14 cellular contexts compared by ENCODE assay signal in the genomic region with DNA sequence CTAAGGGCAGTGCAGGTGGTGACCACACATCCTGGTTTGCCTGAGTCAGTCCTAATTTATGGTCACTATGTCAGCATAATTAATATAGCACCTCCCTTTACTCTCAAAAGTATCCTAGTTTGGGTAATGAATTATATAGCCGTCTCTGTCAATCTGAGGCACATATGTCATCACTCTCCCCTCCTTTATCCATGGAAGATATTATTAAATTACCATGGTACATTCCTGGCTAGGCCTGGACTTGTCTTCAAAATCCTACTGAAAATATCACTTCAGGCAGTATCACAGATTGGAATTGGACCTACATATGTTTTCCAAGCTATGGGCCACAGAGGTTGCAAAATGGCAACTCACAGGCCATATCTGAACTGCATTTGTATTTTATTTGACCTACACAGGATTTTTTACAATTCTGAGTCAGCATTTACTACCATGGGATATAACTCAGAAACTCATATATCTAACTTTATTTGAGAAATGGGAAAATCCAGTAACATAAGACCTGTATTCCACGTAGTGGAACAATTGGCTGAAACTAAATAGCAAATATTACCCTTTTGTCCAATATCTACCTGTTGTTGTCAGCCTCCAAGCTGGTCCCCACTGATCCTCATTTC.
DNase-seq lines count a peak whose midpoint lies in the region; ATAC-seq and TF ChIP-seq lines count a peak whose summit lies in the region.
"Had no signal": no experiment of that assay in that cellular context is flagged by ENCODE, and none has a peak within 500 bp of the region (broad histone marks: within the 10 kb centered on the region; RNA-seq: fewer than 3 reads in every experiment).

No MANE protein-coding gene starts in this region.

- TF ChIP-seq EP300 in esophagus muscularis mucosa (IDR thresholded peaks at IDR 0.05) = no peak

- H3K4me1 Mint-ChIP-seq in natural killer cell = peaks cover 76 to 79% of the 10 kb centered on the region in 2 donors
- H3K4me1 Mint-ChIP-seq: CD14-positive monocyte had no signal

- H3K9me3 ChIP-seq in HEK293 (ENCODE audit: control insufficient read depth, insufficient read depth, low read depth, low read length) = no peaks in the 10 kb centered on the region
- peaks cover 7% of the 10 kb centered on the region; the same call in 1 of the 2 replicates for H3K9me3 ChIP-seq in Panc1 (ENCODE audit: control insufficient read depth, insufficient read depth, low read depth, low read length)
- H3K9me3 ChIP-seq in esophagus muscularis mucosa = no peaks in the 10 kb centered on the region
- peaks cover 14% of the 10 kb centered on the region for H3K9me3 ChIP-seq in left ventricle myocardium inferior (replicated peaks)
- H3K9me3 ChIP-seq: HAP-1 had no signal

- H3K36me3 ChIP-seq in HEK293 (ENCODE audit: control insufficient read depth in 2 of 2, insufficient read depth in 1 of 2, low read length in 2 of 2) = no peaks in the 10 kb centered on the region
- no peaks in the 10 kb centered on the region for H3K36me3 ChIP-seq in Panc1 (ENCODE audit: control insufficient read depth, insufficient read depth, low read length)
- H3K36me3 ChIP-seq in esophagus muscularis mucosa = no peaks in the 10 kb centered on the region
- H3K36me3 ChIP-seq in left ventricle myocardium inferior = peaks cover 4% of the 10 kb centered on the region
- H3K36me3 ChIP-seq: HAP-1 had no signal

- H3K36me3 Mint-ChIP-seq in natural killer cell = peaks cover 41% of the 10 kb centered on the region
- H3K36me3 Mint-ChIP-seq: CD8-positive, alpha-beta T cell had no signal

- H3K27ac Mint-ChIP-seq in natural killer cell = peak overlapping the region; percentile 69 to 75
- H3K27ac Mint-ChIP-seq: CD14-positive monocyte; CD8-positive, alpha-beta T cell; HFFc6 had no signal

- no peaks in the 10 kb centered on the region for H3K9me3 Mint-ChIP-seq in natural killer cell

- no peak overlapping the region for H3K4me3 ChIP-seq in HEK293 (ENCODE audit: low read depth, low read length)
- H3K4me3 ChIP-seq in Panc1 (ENCODE audit: low read depth in 2 of 2, low read length in 2 of 2) = no peak overlapping the region
- H3K4me3 ChIP-seq in epithelial cell of esophagus (ENCODE audit: low read length) = no peak overlapping the region
- no peak overlapping the region for H3K4me3 ChIP-seq in esophagus muscularis mucosa
- H3K4me3 ChIP-seq in left ventricle myocardium inferior = no peak overlapping the region
- H3K4me3 ChIP-seq: HAP-1 had no signal

- no peaks in the 10 kb centered on the region for H3K27me3 Mint-ChIP-seq in natural killer cell (ENCODE audit: low read depth in 2 of 2)

- H3K27me3 ChIP-seq in Panc1 (ENCODE audit: control insufficient read depth, insufficient read depth, low read length) (no peaks in the 10 kb centered on the region), esophagus muscularis mucosa (no peaks in the 10 kb centered on the region), left ventricle myocardium inferior (ENCODE audit: low read depth) (no peaks in the 10 kb centered on the region)

- no TSS peak for BruUV-seq in Panc1 (replicated peaks; lab: Mats Ljungman, UMichigan)

- TF ChIP-seq CTCF in HEK293 (tag by site-specific recombination; IDR thresholded peaks at IDR 0.05) (no peak), Panc1 (IDR thresholded peaks at IDR 0.05) (no peak), epithelial cell of esophagus (IDR thresholded peaks at IDR 0.05; ENCODE audit: insufficient read depth, low read depth, low read length, missing control alignments) (no peak), natural killer cell (IDR thresholded peaks at IDR 0.05) (no peak), esophagus muscularis mucosa (IDR thresholded peaks at IDR 0.05) (no peak), left ventricle myocardium inferior (IDR thresholded peaks at IDR 0.05; ENCODE audit: borderline replicate concordance) (no peak)

- H3K27ac ChIP-seq in HEK293 (ENCODE audit: extremely low read depth, low read depth, low read length) = no peak overlapping the region
- H3K27ac ChIP-seq in Panc1 (ENCODE audit: low read length) = peak overlapping the region; percentile 95
- no peak overlapping the region for H3K27ac ChIP-seq in esophagus muscularis mucosa (replicated peaks in 1 of 4)
- H3K27ac ChIP-seq in left ventricle myocardium inferior (replicated peaks) = no peak overlapping the region

- POLR2A ChIA-PET in HEK293 (lab: Yijun Ruan, JAX) = no interaction called here
- POLR2A ChIA-PET in Panc1 (lab: Charles Lee) = no interaction called here

- TF ChIP-seq POLR2A in esophagus muscularis mucosa (IDR thresholded peaks at IDR 0.05; ENCODE audit: low read depth) = no peak

- 98% methylated on average over 2 of the region's 2 CpGs for WGBS in esophagus muscularis mucosa

- ATAC-seq in Panc1 (no peak), natural killer cell (no peak)
- ATAC-seq: CD8-positive, alpha-beta T cell had no signal

- in situ Hi-C loops in Panc1 (cut with HindIII; ENCODE audit: low pct_unique_long_range_greater_than_20kb, low sequenced_read_pairs) = no loop called here

- no peak for DNase-seq in Panc1 (ENCODE audit: low read depth, low spot score)
- peak; percentile 46 for DNase-seq in epithelial cell of esophagus (ENCODE audit: low read depth)
- no peak for DNase-seq in natural killer cell
- DNase-seq in esophagus muscularis mucosa (ENCODE audit: extremely low spot score) = no peak
- DNase-seq in left ventricle myocardium inferior = no peak
- no peak for DNase-seq in HT-29 (ENCODE audit: low spot score)
- DNase-seq: CD8-positive, alpha-beta T cell; COR-L47; DND-41; GDM1; HFFc6 had no signal

- H3K4me3 Mint-ChIP-seq in natural killer cell = no peak overlapping the region
- H3K4me3 Mint-ChIP-seq: CD14-positive monocyte; CD8-positive, alpha-beta T cell; HFFc6 had no signal

- CTCF ChIA-PET in HEK293 (lab: Yijun Ruan, JAX) (interaction anchor here (1.7 kb wide), 1 partner anchor 14 kb away, joined by 4 read pairs; no protein-coding TSS in a partner anchor), Panc1 (lab: Charles Lee) (no interaction called here)

- no peaks in the 10 kb centered on the region for H3K4me1 ChIP-seq in HEK293 (ENCODE audit: control insufficient read depth, insufficient read depth, low read length)
- H3K4me1 ChIP-seq in Panc1 (ENCODE audit: control insufficient read depth, insufficient read depth, low read length) = peaks cover 20% of the 10 kb centered on the region
- no peaks in the 10 kb centered on the region for H3K4me1 ChIP-seq in esophagus muscularis mucosa
- H3K4me1 ChIP-seq in left ventricle myocardium inferior = no peaks in the 10 kb centered on the region

- intact Hi-C loops in Panc1 (cut with micrococcal nuclease; ENCODE audit: unreplicated experiment) (no loop called here), natural killer cell (cut with micrococcal nuclease) (no loop called here), esophagus muscularis mucosa (cut with DNase I) (no loop called here), left ventricle myocardium inferior (cut with micrococcal nuclease) (no loop called here)

TF ChIP-seq in HEK293, 187 proteins besides CTCF, POLR2A, EP300 and RAD21:
- TF ChIP-seq, protein P1, sequence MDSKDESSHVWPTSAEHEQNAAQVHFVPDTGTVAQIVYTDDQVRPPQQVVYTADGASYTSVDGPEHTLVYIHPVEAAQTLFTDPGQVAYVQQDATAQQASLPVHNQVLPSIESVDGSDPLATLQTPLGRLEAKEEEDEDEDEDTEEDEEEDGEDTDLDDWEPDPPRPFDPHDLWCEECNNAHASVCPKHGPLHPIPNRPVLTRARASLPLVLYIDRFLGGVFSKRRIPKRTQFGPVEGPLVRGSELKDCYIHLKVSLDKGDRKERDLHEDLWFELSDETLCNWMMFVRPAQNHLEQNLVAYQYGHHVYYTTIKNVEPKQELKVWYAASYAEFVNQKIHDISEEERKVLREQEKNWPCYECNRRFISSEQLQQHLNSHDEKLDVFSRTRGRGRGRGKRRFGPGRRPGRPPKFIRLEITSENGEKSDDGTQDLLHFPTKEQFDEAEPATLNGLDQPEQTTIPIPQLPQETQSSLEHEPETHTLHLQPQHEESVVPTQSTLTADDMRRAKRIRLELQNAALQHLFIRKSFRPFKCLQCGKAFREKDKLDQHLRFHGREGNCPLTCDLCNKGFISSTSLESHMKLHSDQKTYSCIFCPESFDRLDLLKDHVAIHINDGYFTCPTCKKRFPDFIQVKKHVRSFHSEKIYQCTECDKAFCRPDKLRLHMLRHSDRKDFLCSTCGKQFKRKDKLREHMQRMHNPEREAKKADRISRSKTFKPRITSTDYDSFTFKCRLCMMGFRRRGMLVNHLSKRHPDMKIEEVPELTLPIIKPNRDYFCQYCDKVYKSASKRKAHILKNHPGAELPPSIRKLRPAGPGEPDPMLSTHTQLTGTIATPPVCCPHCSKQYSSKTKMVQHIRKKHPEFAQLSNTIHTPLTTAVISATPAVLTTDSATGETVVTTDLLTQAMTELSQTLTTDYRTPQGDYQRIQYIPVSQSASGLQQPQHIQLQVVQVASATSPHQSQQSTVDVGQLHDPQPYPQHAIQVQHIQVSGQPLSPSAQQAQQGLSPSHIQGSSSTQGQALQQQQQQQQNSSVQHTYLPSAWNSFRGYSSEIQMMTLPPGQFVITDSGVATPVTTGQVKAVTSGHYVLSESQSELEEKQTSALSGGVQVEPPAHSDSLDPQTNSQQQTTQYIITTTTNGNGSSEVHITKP (tag by site-specific recombination; IDR thresholded peaks at IDR 0.05) = peak; percentile 60
- no peak for TF ChIP-seq ZNF404 (tag by site-specific recombination; IDR thresholded peaks at IDR 0.05)
- TF ChIP-seq ZNF514 (tag by site-specific recombination; IDR thresholded peaks at IDR 0.05) = no peak
- TF ChIP-seq ZNF768 (tag by site-specific recombination; IDR thresholded peaks at IDR 0.05) = no peak
- no peak for TF ChIP-seq SALL2 (tag by site-specific recombination; IDR thresholded peaks at IDR 0.05; ENCODE audit: borderline replicate concordance)
